ENCODE assay signal across 2 cellular contexts in the genomic region with DNA sequence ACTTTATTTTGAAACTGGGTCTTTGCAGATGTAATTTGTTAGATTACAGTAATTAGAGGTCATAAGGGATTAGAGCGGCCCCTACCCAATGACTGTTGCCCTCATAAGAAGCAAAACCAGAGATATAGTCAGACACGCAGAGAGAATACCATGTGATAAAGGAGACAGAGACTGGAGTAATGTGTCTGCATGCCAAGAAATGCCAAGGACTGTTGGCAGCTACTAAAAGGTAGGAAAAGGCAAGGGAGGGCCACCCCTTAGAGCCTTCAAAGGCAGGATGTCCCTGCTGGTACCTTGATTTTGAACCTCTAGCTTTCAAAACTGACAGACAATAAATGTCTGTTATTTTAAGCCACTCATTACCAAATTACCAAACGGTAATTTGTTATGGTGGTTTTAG.
TF ChIP-seq lines count a peak whose summit lies in the region.

No MANE protein-coding gene starts in this region.

TF ChIP-seq in SK-N-SH treated with all-trans-retinoic acid at 6 μM for 48 hours, 23 proteins besides CTCF, POLR2A, EP300 and RAD21 (continued from another document):
- TF ChIP-seq, protein P1, sequence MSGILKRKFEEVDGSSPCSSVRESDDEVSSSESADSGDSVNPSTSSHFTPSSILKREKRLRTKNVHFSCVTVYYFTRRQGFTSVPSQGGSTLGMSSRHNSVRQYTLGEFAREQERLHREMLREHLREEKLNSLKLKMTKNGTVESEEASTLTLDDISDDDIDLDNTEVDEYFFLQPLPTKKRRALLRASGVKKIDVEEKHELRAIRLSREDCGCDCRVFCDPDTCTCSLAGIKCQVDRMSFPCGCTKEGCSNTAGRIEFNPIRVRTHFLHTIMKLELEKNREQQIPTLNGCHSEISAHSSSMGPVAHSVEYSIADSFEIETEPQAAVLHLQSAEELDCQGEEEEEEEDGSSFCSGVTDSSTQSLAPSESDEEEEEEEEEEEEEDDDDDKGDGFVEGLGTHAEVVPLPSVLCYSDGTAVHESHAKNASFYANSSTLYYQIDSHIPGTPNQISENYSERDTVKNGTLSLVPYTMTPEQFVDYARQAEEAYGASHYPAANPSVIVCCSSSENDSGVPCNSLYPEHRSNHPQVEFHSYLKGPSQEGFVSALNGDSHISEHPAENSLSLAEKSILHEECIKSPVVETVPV (CRISPR knock-in tag; IDR thresholded peaks at IDR 0.05), result no peak
- no peak for TF ChIP-seq RARB (CRISPR knock-in tag; IDR thresholded peaks at IDR 0.05)
- TF ChIP-seq CREB5 (CRISPR knock-in tag; IDR thresholded peaks at IDR 0.05; ENCODE audit: low read depth), result no peak
- no peak for TF ChIP-seq SNAI2 (CRISPR knock-in tag; IDR thresholded peaks at IDR 0.05)
- no peak for TF ChIP-seq OSR1 (CRISPR knock-in tag; IDR thresholded peaks at IDR 0.05)
- TF ChIP-seq TCF4 (CRISPR knock-in tag; IDR thresholded peaks at IDR 0.05; ENCODE audit: borderline replicate concordance), result no peak
- no peak for TF ChIP-seq ZC3H10 (CRISPR knock-in tag; IDR thresholded peaks at IDR 0.05)
- TF ChIP-seq PPARA (CRISPR knock-in tag; IDR thresholded peaks at IDR 0.05; ENCODE audit: borderline replicate concordance), result no peak
- TF ChIP-seq ZNF70 (CRISPR knock-in tag; IDR thresholded peaks at IDR 0.05), result no peak
- no peak for TF ChIP-seq ZFP30 (CRISPR knock-in tag; IDR thresholded peaks at IDR 0.05)
- no peak for TF ChIP-seq ZFP3 (CRISPR knock-in tag; IDR thresholded peaks at IDR 0.05)
- no peak for TF ChIP-seq TOX (CRISPR knock-in tag; IDR thresholded peaks at IDR 0.05; ENCODE audit: borderline replicate concordance)

TF ChIP-seq in SK-N-SH, 30 proteins besides CTCF, POLR2A, EP300 and RAD21 (continued from another document):
- no peak for TF ChIP-seq TCF12 (IDR thresholded peaks at IDR 0.05)
- TF ChIP-seq RFX5 (IDR thresholded peaks at IDR 0.05; ENCODE audit: low read length), result no peak
- no peak for TF ChIP-seq USF2 (IDR thresholded peaks at IDR 0.05; ENCODE audit: borderline replicate concordance, low read depth, low read length)
- TF ChIP-seq, protein P2, sequence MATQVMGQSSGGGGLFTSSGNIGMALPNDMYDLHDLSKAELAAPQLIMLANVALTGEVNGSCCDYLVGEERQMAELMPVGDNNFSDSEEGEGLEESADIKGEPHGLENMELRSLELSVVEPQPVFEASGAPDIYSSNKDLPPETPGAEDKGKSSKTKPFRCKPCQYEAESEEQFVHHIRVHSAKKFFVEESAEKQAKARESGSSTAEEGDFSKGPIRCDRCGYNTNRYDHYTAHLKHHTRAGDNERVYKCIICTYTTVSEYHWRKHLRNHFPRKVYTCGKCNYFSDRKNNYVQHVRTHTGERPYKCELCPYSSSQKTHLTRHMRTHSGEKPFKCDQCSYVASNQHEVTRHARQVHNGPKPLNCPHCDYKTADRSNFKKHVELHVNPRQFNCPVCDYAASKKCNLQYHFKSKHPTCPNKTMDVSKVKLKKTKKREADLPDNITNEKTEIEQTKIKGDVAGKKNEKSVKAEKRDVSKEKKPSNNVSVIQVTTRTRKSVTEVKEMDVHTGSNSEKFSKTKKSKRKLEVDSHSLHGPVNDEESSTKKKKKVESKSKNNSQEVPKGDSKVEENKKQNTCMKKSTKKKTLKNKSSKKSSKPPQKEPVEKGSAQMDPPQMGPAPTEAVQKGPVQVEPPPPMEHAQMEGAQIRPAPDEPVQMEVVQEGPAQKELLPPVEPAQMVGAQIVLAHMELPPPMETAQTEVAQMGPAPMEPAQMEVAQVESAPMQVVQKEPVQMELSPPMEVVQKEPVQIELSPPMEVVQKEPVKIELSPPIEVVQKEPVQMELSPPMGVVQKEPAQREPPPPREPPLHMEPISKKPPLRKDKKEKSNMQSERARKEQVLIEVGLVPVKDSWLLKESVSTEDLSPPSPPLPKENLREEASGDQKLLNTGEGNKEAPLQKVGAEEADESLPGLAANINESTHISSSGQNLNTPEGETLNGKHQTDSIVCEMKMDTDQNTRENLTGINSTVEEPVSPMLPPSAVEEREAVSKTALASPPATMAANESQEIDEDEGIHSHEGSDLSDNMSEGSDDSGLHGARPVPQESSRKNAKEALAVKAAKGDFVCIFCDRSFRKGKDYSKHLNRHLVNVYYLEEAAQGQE (IDR thresholded peaks at IDR 0.05; ENCODE audit: low read depth, low read length), result no peak
- TF ChIP-seq TEAD4 (IDR thresholded peaks at IDR 0.05; ENCODE audit: borderline replicate concordance, insufficient read depth), result no peak
- TF ChIP-seq CHD2 (IDR thresholded peaks at IDR 0.05; ENCODE audit: low read length, partially characterized antibody), result no peak
- TF ChIP-seq YY1 (IDR thresholded peaks at IDR 0.05; ENCODE audit: low read depth), result no peak
